Comparison of ENCODE assay signal across 32 cellular contexts in the genomic region with DNA sequence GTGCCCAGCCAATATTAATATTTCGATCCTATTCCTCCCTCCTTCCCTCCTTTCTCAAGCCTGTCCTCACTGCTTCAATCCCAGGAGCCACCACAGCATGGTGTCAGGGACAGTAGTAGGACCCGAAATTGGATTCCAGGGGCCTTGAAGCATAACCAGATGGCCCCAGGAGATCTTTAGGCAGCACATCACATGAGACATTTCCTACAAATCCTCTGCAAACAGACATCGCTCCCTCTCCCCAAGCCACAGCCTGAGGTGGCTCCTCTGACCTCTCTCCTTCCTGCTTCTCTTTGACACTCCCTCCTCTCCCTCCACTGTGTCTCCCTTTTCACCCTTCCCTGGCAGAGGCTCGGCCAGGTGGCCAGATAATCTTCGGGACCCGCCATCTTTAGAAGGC.
DNase-seq lines count a peak whose midpoint lies in the region; ATAC-seq, FAIRE-seq and TF ChIP-seq lines count a peak whose summit lies in the region.
"Had no signal": no experiment of that assay in that cellular context is flagged by ENCODE, and none has a peak within 500 bp of the region (broad histone marks: within the 10 kb centered on the region; RNA-seq: fewer than 3 reads in every experiment).

No MANE protein-coding gene starts in this region.

- FAIRE-seq in RCC 7860 (lab: Jason Lieb, UNC) = no peak
- FAIRE-seq: GM12878, GM19239, islet of Langerhans had no signal

- no peak overlapping the region for H3K4me3 ChIP-seq in right lobe of liver
- H3K4me3 ChIP-seq: GM12878, HAP-1, left ventricle myocardium inferior, prostate gland, tibial artery, vagina had no signal

- no peaks in the 10 kb centered on the region for H3K36me3 ChIP-seq in right lobe of liver
- H3K36me3 ChIP-seq: HAP-1, prostate gland, vagina had no signal

- H3K27me3 Mint-ChIP-seq in chondrocyte (ENCODE audit: low read depth) (no peaks in the 10 kb centered on the region), osteocyte (ENCODE audit: unreplicated experiment) (no peaks in the 10 kb centered on the region)
- H3K27me3 Mint-ChIP-seq: activated naive CD4-positive, alpha-beta T cell treated with anti-CD3 and anti-CD28 coated beads, Interleukin-2, amount 50 U/mL, for 24 hours; activated T-helper 17 cell treated with anti-CD3 and anti-CD28 coated beads, Interleukin-2, amount 50 U/mL, for 72 hours had no signal

- no peaks in the 10 kb centered on the region for H3K27me3 ChIP-seq in right lobe of liver
- H3K27me3 ChIP-seq: tibial artery, vagina had no signal

- H3K27ac Mint-ChIP-seq in activated naive CD4-positive, alpha-beta T cell treated with anti-CD3 and anti-CD28 coated beads, Interleukin-2, amount 50 U/mL, for 72 hours = peak overlapping the region; percentile 18 to 59
- H3K27ac Mint-ChIP-seq in chondrocyte (ENCODE audit: unreplicated experiment) (peak overlapping the region; percentile 65), osteocyte (ENCODE audit: unreplicated experiment) (peak overlapping the region; percentile 51)
- H3K27ac Mint-ChIP-seq: activated CD4-positive, alpha-beta memory T cell treated with anti-CD3 and anti-CD28 coated beads, Interleukin-2, amount 10 ng/mL, durations not matched to agents 7 days and 5 days; activated naive CD4-positive, alpha-beta T cell treated with anti-CD3 and anti-CD28 coated beads, Interleukin-2, amount 50 U/mL, for 24 hours; B cell; T-cell had no signal

- H3K4me3 Mint-ChIP-seq in chondrocyte (ENCODE audit: unreplicated experiment) = no peak overlapping the region
- no peak overlapping the region for H3K4me3 Mint-ChIP-seq in osteocyte (ENCODE audit: unreplicated experiment)
- H3K4me3 Mint-ChIP-seq: activated CD4-positive, alpha-beta memory T cell treated with anti-CD3 and anti-CD28 coated beads, Interleukin-2, amount 10 ng/mL, durations not matched to agents 7 days and 5 days; activated naive CD4-positive, alpha-beta T cell treated with anti-CD3 and anti-CD28 coated beads, Interleukin-2, amount 50 U/mL, for 24 hours; activated T-helper 17 cell treated with anti-CD3 and anti-CD28 coated beads, Interleukin-2, amount 50 U/mL, for 72 hours; B cell; endodermal cell; T-cell had no signal

- WGBS in right lobe of liver (ENCODE audit: insufficient coverage, low coverage, low lambda C conversion rate, missing lambda C conversion rate) = 77% methylated on average over 6 of the region's 6 CpGs

- H3K9me3 Mint-ChIP-seq in activated naive CD4-positive, alpha-beta T cell treated with anti-CD3 and anti-CD28 coated beads, Interleukin-2, amount 50 U/mL, for 72 hours = no peaks in the 10 kb centered on the region
- H3K9me3 Mint-ChIP-seq in chondrocyte (ENCODE audit: low read depth) = no peaks in the 10 kb centered on the region
- H3K9me3 Mint-ChIP-seq in osteocyte (ENCODE audit: unreplicated experiment) = no peaks in the 10 kb centered on the region
- H3K9me3 Mint-ChIP-seq: activated CD4-positive, alpha-beta memory T cell treated with anti-CD3 and anti-CD28 coated beads, Interleukin-2, amount 10 ng/mL, durations not matched to agents 7 days and 5 days; activated naive CD4-positive, alpha-beta T cell treated with anti-CD3 and anti-CD28 coated beads, Interleukin-2, amount 50 U/mL, for 24 hours; activated T-helper 17 cell treated with anti-CD3 and anti-CD28 coated beads, Interleukin-2, amount 50 U/mL, for 72 hours; endodermal cell; T-cell had no signal

- intact Hi-C loops in right lobe of liver (cut with DNase I) = no loop called here

- H3K4me1 Mint-ChIP-seq in chondrocyte (ENCODE audit: low read depth) (peaks cover 29% of the 10 kb centered on the region), osteocyte (ENCODE audit: unreplicated experiment) (peaks cover 38% of the 10 kb centered on the region)
- H3K4me1 Mint-ChIP-seq: B cell had no signal

- peaks cover 0 to 6% of the 10 kb centered on the region in 2 donors for H3K36me3 Mint-ChIP-seq in activated naive CD4-positive, alpha-beta T cell treated with anti-CD3 and anti-CD28 coated beads, Interleukin-2, amount 50 U/mL, for 72 hours
- peaks cover 1% of the 10 kb centered on the region for H3K36me3 Mint-ChIP-seq in chondrocyte (ENCODE audit: low read depth)
- H3K36me3 Mint-ChIP-seq in osteocyte (ENCODE audit: unreplicated experiment) = peaks cover 6% of the 10 kb centered on the region
- H3K36me3 Mint-ChIP-seq: activated naive CD4-positive, alpha-beta T cell treated with anti-CD3 and anti-CD28 coated beads, Interleukin-2, amount 50 U/mL, for 24 hours; T-cell had no signal

- H3K9me3 ChIP-seq in right lobe of liver = no peaks in the 10 kb centered on the region
- H3K9me3 ChIP-seq: HAP-1, left ventricle myocardium inferior, prostate gland, tibial artery, vagina had no signal

- DNase-seq in activated naive CD4-positive, alpha-beta T cell treated with anti-CD3 and anti-CD28 coated beads, Interleukin-2, amount 50 U/mL, for 72 hours (ENCODE audit: low spot score in 2 of 2) = no peak
- DNase-seq in activated naive CD4-positive, alpha-beta T cell treated with anti-CD3 and anti-CD28 coated beads, Interleukin-2, amount 50 U/mL, for 16 hours = no peak
- peak; percentile 34 for DNase-seq in RCC 7860 (ENCODE audit: low spot score)
- DNase-seq in chondrocyte (ENCODE audit: low spot score) = no peak
- DNase-seq in osteocyte (ENCODE audit: extremely low spot score, unreplicated experiment) = no peak
- no peak for DNase-seq in GM19240 (ENCODE audit: insufficient read length, low spot score)
- no peak for DNase-seq in right lobe of liver
- DNase-seq: activated CD4-positive, alpha-beta memory T cell treated with anti-CD3 and anti-CD28 coated beads, Interleukin-2, amount 10 ng/mL, durations not matched to agents 7 days and 5 days; aorta; DMS153; endodermal cell; Kasumi-1; left ventricle myocardium inferior; NCI-H1436; NCI-H2081 treated with DMSO at 0.1 percent for 48 hours; NCI-H446; NCI-H774; stimulated activated CD4-positive, alpha-beta T cell treated with anti-CD3 and anti-CD28 coated beads, Interleukin-12 subunit alpha, Interleukin-12 subunit beta, amount 100 ng/mL, for 4 hours; stimulated activated CD4-positive, alpha-beta T cell treated with anti-CD3 and anti-CD28 coated beads, Interleukin-2, amount 100 ng/mL, for 48 hours; T-cell; tibial artery had no signal

- TF ChIP-seq CTCF in chondrocyte (IDR thresholded peaks at IDR 0.05) (no peak), osteocyte (IDR thresholded peaks at IDR 0.05) (no peak), right lobe of liver (IDR thresholded peaks at IDR 0.05) (no peak)

- no peak for TF ChIP-seq POLR2A in right lobe of liver (IDR thresholded peaks at IDR 0.05)

- no peaks in the 10 kb centered on the region for H3K4me1 ChIP-seq in right lobe of liver
- H3K4me1 ChIP-seq: HAP-1, prostate gland had no signal

- no peak for ATAC-seq in activated naive CD4-positive, alpha-beta T cell treated with anti-CD3 and anti-CD28 coated beads, Interleukin-2, amount 50 U/mL, for 72 hours
- ATAC-seq in HG02884 (IDR thresholded peaks at IDR 0.05; ENCODE audit: unreplicated experiment) (no peak), right lobe of liver (no peak)
- ATAC-seq: activated T-helper 17 cell treated with anti-CD3 and anti-CD28 coated beads, Interleukin-2, amount 50 U/mL, for 72 hours; GM12878; sciatic nerve; T-cell had no signal

- H3K27ac ChIP-seq in right lobe of liver = no peak overlapping the region
- H3K27ac ChIP-seq: left ventricle myocardium inferior, prostate gland, tibial artery, vagina had no signal
